ENCODE assay signal across 18 cellular contexts in genomic region chr7:131511071-131511470, GRCh38. TPM values are rescaled to one million over a fixed set of nuclear protein-coding genes. Genes with fewer than 3 reads are reported as not detected.
DNase-seq lines count a peak whose midpoint lies in the region; ATAC-seq and TF ChIP-seq lines count a peak whose summit lies in the region.
"Had no signal": no experiment of that assay in that cellular context is flagged by ENCODE, and none has a peak within 500 bp of the region (broad histone marks: within the 10 kb centered on the region; RNA-seq: fewer than 3 reads in every experiment).

No MANE protein-coding gene starts in this region.

- H3K4me3 ChIP-seq in PC-3 (ENCODE audit: low read length) (no peak overlapping the region), esophagus muscularis mucosa (no peak overlapping the region), upper lobe of left lung (no peak overlapping the region), stomach (no peak overlapping the region)

- no peak overlapping the region for H3K4me2 ChIP-seq in PC-3 (ENCODE audit: low read length)

- H3K9me2 ChIP-seq in PC-3 (replicated peaks; ENCODE audit: low read length) = no peaks in the 10 kb centered on the region

- peak overlapping the region; percentile 33 for H3K27ac Mint-ChIP-seq in activated naive CD8-positive, alpha-beta T cell treated with anti-CD3 and anti-CD28 coated beads, Interleukin-2, amount 10 ng/mL, durations not matched to agents 7 days and 5 days
- H3K27ac Mint-ChIP-seq in activated naive CD8-positive, alpha-beta T cell treated with anti-CD3 and anti-CD28 coated beads for 36 hours = no peak overlapping the region
- H3K27ac Mint-ChIP-seq: B cell had no signal

- TSS peak; percentile 62 for BruUV-seq in PC-3 (replicated peaks; lab: Mats Ljungman, UMichigan)

- in situ Hi-C loops in KBM-7 (cut with MboI; ENCODE audit: low pct_unique_long_range_greater_than_20kb, low sequenced_read_pairs) = no loop called here

- no peak overlapping the region for H2AFZ ChIP-seq in PC-3 (ENCODE audit: low read length)

- TF ChIP-seq POLR2A in esophagus muscularis mucosa (IDR thresholded peaks at IDR 0.05; ENCODE audit: low read depth) (no peak), upper lobe of left lung (IDR thresholded peaks at IDR 0.05) (no peak), stomach (IDR thresholded peaks at IDR 0.05) (no peak)

- 95% methylated on average over 5 of the region's 9 CpGs for whole genome bisulfite sequencing in esophagus muscularis mucosa
- 83 to 97% methylated on average over 6 to 9 of the region's 9 CpGs for WGBS in upper lobe of left lung, 2 donors
- WGBS in stomach, 5 donors = 74 to 91% (median 83%) methylated on average over 8 to 9 of the region's 9 CpGs

- no peak overlapping the region for H3K9ac ChIP-seq in PC-3 (ENCODE audit: low read length)

- CTCF ChIA-PET in PC-3 (lab: Charles Lee) = no interaction called here

- H3K4me3 Mint-ChIP-seq in activated naive CD8-positive, alpha-beta T cell treated with anti-CD3 and anti-CD28 coated beads, Interleukin-2, amount 10 ng/mL, durations not matched to agents 7 days and 5 days = no peak overlapping the region
- H3K4me3 Mint-ChIP-seq in activated naive CD8-positive, alpha-beta T cell treated with anti-CD3 and anti-CD28 coated beads for 36 hours = no peak overlapping the region
- H3K4me3 Mint-ChIP-seq: B cell, IgD-negative memory B cell had no signal

- H3K36me3 Mint-ChIP-seq in activated naive CD8-positive, alpha-beta T cell treated with anti-CD3 and anti-CD28 coated beads, Interleukin-2, amount 10 ng/mL, durations not matched to agents 7 days and 5 days = no peaks in the 10 kb centered on the region
- no peaks in the 10 kb centered on the region for H3K36me3 Mint-ChIP-seq in activated naive CD8-positive, alpha-beta T cell treated with anti-CD3 and anti-CD28 coated beads for 36 hours

- no peak for TF ChIP-seq EP300 in esophagus muscularis mucosa (IDR thresholded peaks at IDR 0.05)
- no peak for TF ChIP-seq EP300 in upper lobe of left lung (IDR thresholded peaks at IDR 0.05)
- no peak for TF ChIP-seq EP300 in stomach (IDR thresholded peaks at IDR 0.05)

- POLR2A ChIA-PET in activated naive CD8-positive, alpha-beta T cell treated with anti-CD3 and anti-CD28 coated beads, Interleukin-2, amount 10 ng/mL, durations not matched to agents 7 days and 5 days (lab: Charles Lee) = interaction anchor here (1.6 kb wide), 1 partner anchor 11 kb away, joined by 4 read pairs; no protein-coding TSS in a partner anchor
- POLR2A ChIA-PET in PC-3 (lab: Charles Lee; ENCODE audit: unreplicated experiment) = no interaction called here

- H3K27me3 Mint-ChIP-seq in activated naive CD8-positive, alpha-beta T cell treated with anti-CD3 and anti-CD28 coated beads, Interleukin-2, amount 10 ng/mL, durations not matched to agents 7 days and 5 days = peaks cover 3% of the 10 kb centered on the region
- H3K27me3 Mint-ChIP-seq in activated naive CD8-positive, alpha-beta T cell treated with anti-CD3 and anti-CD28 coated beads for 36 hours = peaks cover 15% of the 10 kb centered on the region

- intact Hi-C loops in PC-3 (cut with micrococcal nuclease) (no loop called here), esophagus muscularis mucosa (cut with DNase I) (no loop called here), stomach (cut with DNase I; ENCODE audit: low total_unique reads) (no loop called here)

- DNase-seq in activated naive CD8-positive, alpha-beta T cell treated with anti-CD3 and anti-CD28 coated beads, Interleukin-2, amount 10 ng/mL, durations not matched to agents 7 days and 5 days = no peak
- no peak for DNase-seq in activated naive CD8-positive, alpha-beta T cell treated with anti-CD3 and anti-CD28 coated beads for 36 hours
- DNase-seq in PC-3 (no peak), esophagus muscularis mucosa (ENCODE audit: extremely low spot score) (peak; percentile 86), upper lobe of left lung (no peak), KBM-7 (no peak), stomach (no peak)
- DNase-seq: DMS 273 treated with DMSO at 0.1 percent for 48 hours, DND-41, NCI-H1105, NCI-H2081, NCI-H2171 treated with DMSO at 0.1 percent for 48 hours, NCI-H446 treated with DMSO at 0.1 percent for 48 hours, NCI-H69, SHP77 had no signal

- no peaks in the 10 kb centered on the region for H3K27me3 ChIP-seq in PC-3 (ENCODE audit: low read length)
- no peaks in the 10 kb centered on the region for H3K27me3 ChIP-seq in esophagus muscularis mucosa
- H3K27me3 ChIP-seq in upper lobe of left lung = no peaks in the 10 kb centered on the region
- H3K27me3 ChIP-seq in stomach = no peaks in the 10 kb centered on the region

- H3F3A ChIP-seq in PC-3 (ENCODE audit: low read length, unreplicated experiment) = no peaks in the 10 kb centered on the region

- H3K4me1 ChIP-seq in PC-3 (ENCODE audit: insufficient read depth, low read length) = peaks cover 10% of the 10 kb centered on the region; the same call in 1 of the 2 replicates
- peaks cover 27 to 46% (median 42%) of the 10 kb centered on the region in 4 donors for H3K4me1 ChIP-seq in esophagus muscularis mucosa
- peaks cover 29 to 32% (median 31%) of the 10 kb centered on the region in 4 donors for H3K4me1 ChIP-seq in upper lobe of left lung
- H3K4me1 ChIP-seq in stomach = peaks cover 12 to 25% (median 18%) of the 10 kb centered on the region in 4 donors

- H3K9me3 ChIP-seq in PC-3 (ENCODE audit: low read length) (no peaks in the 10 kb centered on the region), esophagus muscularis mucosa (no peaks in the 10 kb centered on the region), upper lobe of left lung (no peaks in the 10 kb centered on the region), stomach (no peaks in the 10 kb centered on the region)

- no peaks in the 10 kb centered on the region for H3K9me3 Mint-ChIP-seq in activated naive CD8-positive, alpha-beta T cell treated with anti-CD3 and anti-CD28 coated beads, Interleukin-2, amount 10 ng/mL, durations not matched to agents 7 days and 5 days
- no peaks in the 10 kb centered on the region for H3K9me3 Mint-ChIP-seq in activated naive CD8-positive, alpha-beta T cell treated with anti-CD3 and anti-CD28 coated beads for 36 hours
- H3K9me3 Mint-ChIP-seq: IgD-negative memory B cell had no signal

- H3K4me1 Mint-ChIP-seq in activated naive CD8-positive, alpha-beta T cell treated with anti-CD3 and anti-CD28 coated beads, Interleukin-2, amount 10 ng/mL, durations not matched to agents 7 days and 5 days = peaks cover 25% of the 10 kb centered on the region
- H3K4me1 Mint-ChIP-seq in activated naive CD8-positive, alpha-beta T cell treated with anti-CD3 and anti-CD28 coated beads for 36 hours = peaks cover 21% of the 10 kb centered on the region

- TF ChIP-seq CTCF in PC-3 (conservative IDR thresholded peaks at IDR 0.05; ENCODE audit: low read depth, low read length) (no peak), esophagus muscularis mucosa (IDR thresholded peaks at IDR 0.05) (no peak), upper lobe of left lung (IDR thresholded peaks at IDR 0.05) (no peak), stomach (IDR thresholded peaks at IDR 0.05) (no peak)

- H3K27ac ChIP-seq in PC-3 (ENCODE audit: low read length) = no peak overlapping the region
- no peak overlapping the region for H3K27ac ChIP-seq in esophagus muscularis mucosa (replicated peaks in 1 of 4)
- peak overlapping the region in 3 of 4 donors; percentile 11 to 67 (median 62) for H3K27ac ChIP-seq in upper lobe of left lung
- H3K27ac ChIP-seq in stomach = peak overlapping the region in 1 of 5 donors; percentile 10

- ATAC-seq in activated naive CD8-positive, alpha-beta T cell treated with anti-CD3 and anti-CD28 coated beads, Interleukin-2, amount 10 ng/mL, durations not matched to agents 7 days and 5 days (ENCODE audit: low read depth) = no peak
- ATAC-seq in PC-3 (no peak), upper lobe of left lung (ENCODE audit: low FRiP score in 2 of 2) (no peak), GM18498 (IDR thresholded peaks at IDR 0.05; ENCODE audit: unreplicated experiment) (no peak)

- 0 out of 2 replicates have a peak, but pooled peaks cover 5% of the 10 kb centered on the region for H4K20me1 ChIP-seq in PC-3 (ENCODE audit: low read length)

- H3K79me2 ChIP-seq in PC-3 (ENCODE audit: low read length) = peaks cover 17% of the 10 kb centered on the region

- H3K36me3 ChIP-seq in PC-3 (ENCODE audit: low read depth, low read length) (peaks cover 15% of the 10 kb centered on the region; the same call in 1 of the 2 replicates), esophagus muscularis mucosa (peaks cover 0 to 52% (median 10%) of the 10 kb centered on the region in 4 donors), upper lobe of left lung (peaks cover 0 to 33% (median 5%) of the 10 kb centered on the region in 4 donors), stomach (peaks cover 0 to 5% (median 0%) of the 10 kb centered on the region in 4 donors)

RNA-seq across cellular contexts. Expression of gene PODXL, which starts 45.4 kb away (rescaled TPM):
- total RNA-seq in activated naive CD8-positive, alpha-beta T cell treated with anti-CD3 and anti-CD28 coated beads, Interleukin-2, amount 10 ng/mL, durations not matched to agents 7 days and 5 days = 1 to 10 TPM; 1.4 to 1.5 TPM
- total RNA-seq in activated naive CD8-positive, alpha-beta T cell treated with anti-CD3 and anti-CD28 coated beads for 36 hours = under 1 TPM; 0.70 to 0.88 TPM
- total RNA-seq in PC-3 (2014; rRNA removed) = 44.2 and 80.5 TPM in 2 replicates
- 10 to 100 TPM; 24.5 to 40.3 (median 31.3) TPM for total RNA-seq in esophagus muscularis mucosa
- 100 to 1,000 TPM in 3 of 6 donors, 10 to 100 TPM in 3; 57.0 to 108 (median 96.6) TPM for total RNA-seq in upper lobe of left lung
- 100 to 1,000 TPM in 1 of 5 donors, 10 to 100 TPM in 3, 1 to 10 TPM in 1; 4.7 to 241 (median 30.4) TPM for total RNA-seq in stomach
- polyA plus RNA-seq in stomach = 1 to 10 TPM; 2.9 to 3.8 (median 3.5) TPM

Comparison
In these comparisons a context has a peak if more than half of its experiments do, and no peak if none do; other contexts are left out.
1. H3K27ac ChIP-seq: peak in upper lobe of left lung (3 of 4); none in PC-3 (single experiment) and esophagus muscularis mucosa (0 of 4).